ENCODE assay signal across 13 cellular contexts in genomic region chr12:116601524-116601923, GRCh38. TPM values are rescaled to one million over a fixed set of nuclear protein-coding genes. Genes with fewer than 3 reads are reported as not detected.
DNase-seq lines count a peak whose midpoint lies in the region; ATAC-seq, FAIRE-seq and TF ChIP-seq lines count a peak whose summit lies in the region.
"Had no signal": no experiment of that assay in that cellular context is flagged by ENCODE, and none has a peak within 500 bp of the region (broad histone marks: within the 10 kb centered on the region; RNA-seq: fewer than 3 reads in every experiment).

No MANE protein-coding gene starts in this region.

- no peak overlapping the region for H4K5ac ChIP-seq in H1 (ENCODE audit: insufficient read length, low read depth, low read length)

- H3K27ac ChIP-seq in PC-3 (ENCODE audit: low read length) = peak overlapping the region; percentile 11; the same call in 1 of the 2 replicates
- H3K27ac ChIP-seq in H1 (ENCODE audit: low read depth, low read length) = no peak overlapping the region
- H3K27ac ChIP-seq: vagina had no signal

- no peaks in the 10 kb centered on the region for H3K23me2 ChIP-seq in H1 (ENCODE audit: low read depth, low read length)

- H3K36me3 Mint-ChIP-seq in activated CD4-positive, alpha-beta T cell treated with anti-CD3 and anti-CD28 coated beads, Interleukin-2, amount 10 ng/mL, durations not matched to agents 7 days and 5 days (ENCODE audit: low read depth) = no peaks in the 10 kb centered on the region

- no peaks in the 10 kb centered on the region for H3K79me1 ChIP-seq in H1 (ENCODE audit: low read depth, low read length)

- TF ChIP-seq CTCF in PC-3 (conservative IDR thresholded peaks at IDR 0.05; ENCODE audit: low read depth, low read length) (no peak), H1 (IDR thresholded peaks at IDR 0.05; ENCODE audit: control extremely low read depth in 1 of 3, insufficient read depth in 1 of 3, low read depth in 1 of 3, low read length in 3 of 3) (no peak)

- H3K9ac ChIP-seq in PC-3 (ENCODE audit: low read length) = no peak overlapping the region
- H3K9ac ChIP-seq in H1 (replicated peaks in 1 of 4; ENCODE audit: extremely low read depth in 1 of 4, low read depth in 3 of 4, low read length in 3 of 4) = no peak overlapping the region

- no peak for ATAC-seq in PC-3
- peak; percentile 93 for ATAC-seq in stimulated activated naive CD8-positive, alpha-beta T cell treated with anti-CD3 and anti-CD28 coated beads, Interleukin-15, Interleukin-2, amounts not matched to agents 100 U/mL and 50 U/mL, for 24 hours
- ATAC-seq: mucosa of descending colon had no signal

- peaks cover 35% of the 10 kb centered on the region for H3K4me1 ChIP-seq in PC-3 (ENCODE audit: insufficient read depth, low read length)
- H3K4me1 ChIP-seq in H1 (replicated peaks in 1 of 4; ENCODE audit: control insufficient read depth in 3 of 4, insufficient read depth in 4 of 4, low read length in 3 of 4) = peaks cover 3 to 14% (median 10%) of the 10 kb centered on the region in 4 experiments

- H3K56ac ChIP-seq in H1 (replicated peaks; ENCODE audit: insufficient read length, low read depth, low read length) = no peak overlapping the region

- H3K4ac ChIP-seq in H1 (replicated peaks; ENCODE audit: insufficient read length, low read depth, low read length) = no peak overlapping the region

- H3K4me2 ChIP-seq in PC-3 (ENCODE audit: low read length) (0 out of 2 replicates have a peak overlapping the region, but pooled peaks have one; percentile 9), H1 (ENCODE audit: insufficient read depth in 1 of 2, low read depth in 2 of 2, low read length in 2 of 2) (no peak overlapping the region)

- no peaks in the 10 kb centered on the region for H3K9me3 Mint-ChIP-seq in activated CD4-positive, alpha-beta T cell treated with anti-CD3 and anti-CD28 coated beads, Interleukin-2, amount 10 ng/mL, durations not matched to agents 7 days and 5 days

- H3K14ac ChIP-seq in H1 (ENCODE audit: insufficient read length) = no peak overlapping the region

- no peak overlapping the region for H3K18ac ChIP-seq in H1 (ENCODE audit: extremely low read depth, low read length)

- no peaks in the 10 kb centered on the region for H3K9me2 ChIP-seq in PC-3 (replicated peaks; ENCODE audit: low read length)

- TF ChIP-seq POLR2A in H1 (IDR thresholded peaks at IDR 0.05; ENCODE audit: control extremely low read depth in 1 of 2, low read depth in 2 of 2, low read length in 2 of 2) = no peak

- no peak overlapping the region for H2BK12ac ChIP-seq in H1 (ENCODE audit: low read depth, low read length)

- no peak overlapping the region for H4K91ac ChIP-seq in H1 (replicated peaks; ENCODE audit: insufficient read length, low read length)

- H3K9me3 ChIP-seq in PC-3 (ENCODE audit: low read length) (no peaks in the 10 kb centered on the region), H1 (ENCODE audit: insufficient read depth in 2 of 2, low read depth in 1 of 2, low read length in 1 of 2) (no peaks in the 10 kb centered on the region)
- H3K9me3 ChIP-seq: mucosa of descending colon, vagina had no signal

- H3K27me3 ChIP-seq in PC-3 (ENCODE audit: low read length) (no peaks in the 10 kb centered on the region), H1 (replicated peaks in 1 of 4; ENCODE audit: control insufficient read depth in 3 of 4, extremely low read depth in 1 of 4, insufficient read depth in 3 of 4, low read length in 3 of 4) (no peaks in the 10 kb centered on the region)
- H3K27me3 ChIP-seq: vagina had no signal

- POLR2A ChIA-PET in activated CD4-positive, alpha-beta T cell treated with anti-CD3 and anti-CD28 coated beads, Interleukin-2, amount 10 ng/mL, durations not matched to agents 7 days and 5 days (lab: Charles Lee) = no interaction called here
- POLR2A ChIA-PET in PC-3 (lab: Charles Lee; ENCODE audit: unreplicated experiment) = no interaction called here
- POLR2A ChIA-PET in H1 (lab: Charles Lee; ENCODE audit: partially characterized antibody) = interaction anchor here (0.5 to 0.7 kb wide), 2 partner anchors 34 to 174 kb away, joined by 3 read pairs; no protein-coding TSS in a partner anchor

- CTCF ChIA-PET in activated CD4-positive, alpha-beta T cell treated with anti-CD3 and anti-CD28 coated beads, Interleukin-2, amount 10 ng/mL, durations not matched to agents 7 days and 5 days (lab: Charles Lee) = interaction anchor here (3.0 kb wide), 1 partner anchor 9 kb away, joined by 11 read pairs; no protein-coding TSS in a partner anchor
- CTCF ChIA-PET in PC-3 (lab: Charles Lee) (no interaction called here), H1 (lab: Charles Lee; ENCODE audit: partially characterized antibody) (interaction anchor here (0.7 to 4.2 kb wide), 11 partner anchors 9 to 618 kb away, joined by 3 to 34 read pairs (median 5); no protein-coding TSS in a partner anchor)

- intact Hi-C loops in PC-3 (cut with micrococcal nuclease) = loop anchor here (10.0 kb wide), 1 partner anchor 93 kb away; no protein-coding TSS in a partner anchor

- peaks cover 8% of the 10 kb centered on the region for H3K27me3 Mint-ChIP-seq in activated CD4-positive, alpha-beta T cell treated with anti-CD3 and anti-CD28 coated beads, Interleukin-2, amount 10 ng/mL, durations not matched to agents 7 days and 5 days

- no peak for TF ChIP-seq RAD21 in H1 (IDR thresholded peaks at IDR 0.05 in 1 of 2, conservative IDR thresholded peaks at IDR 0.05 in 1 of 2; ENCODE audit: low read depth in 2 of 2, low read length in 2 of 2)

- no peaks in the 10 kb centered on the region for H3K79me2 ChIP-seq in PC-3 (ENCODE audit: low read length)
- H3K79me2 ChIP-seq in H1 (ENCODE audit: control insufficient read depth in 1 of 2, insufficient read depth in 2 of 2, low read length in 2 of 2) = no peaks in the 10 kb centered on the region

- H2BK120ac ChIP-seq in H1 (replicated peaks; ENCODE audit: low read depth, low read length) = no peak overlapping the region

- no peak for FAIRE-seq in H1 (lab: Jason Lieb, UNC)

- no peak overlapping the region for H4K8ac ChIP-seq in H1 (ENCODE audit: extremely low read depth, insufficient read depth, low read length)

- H2BK5ac ChIP-seq in H1 (ENCODE audit: low read depth, low read length) = no peak overlapping the region

- H4K20me1 ChIP-seq in PC-3 (ENCODE audit: low read length) (no peaks in the 10 kb centered on the region), H1 (replicated peaks in 1 of 2; ENCODE audit: control insufficient read depth in 1 of 2, insufficient read depth in 2 of 2, low read length in 2 of 2) (no peaks in the 10 kb centered on the region)

- H2AK5ac ChIP-seq in H1 (ENCODE audit: low read depth, low read length) = no peak overlapping the region

- peak; percentile 15 for DNase-seq in activated CD4-positive, alpha-beta T cell treated with anti-CD3 and anti-CD28 coated beads for 48 hours
- DNase-seq in activated CD4-positive, alpha-beta T cell treated with anti-CD3 and anti-CD28 coated beads, Interleukin-2, amount 10 ng/mL, durations not matched to agents 7 days and 5 days = no peak
- DNase-seq in PC-3 (peak; percentile 54), H1 (ENCODE audit: low read depth in 1 of 2, low spot score in 2 of 2) (no peak), NCI-H1436 (lab: John Stamatoyannopoulos, UW) (no peak), UCSD-AML1 (lab: John Stamatoyannopoulos, UW; ENCODE audit: unreplicated experiment) (no peak), activated T-cell treated with anti-CD3 and anti-CD28 coated beads for 4 hours (no peak)
- peak; percentile 18 for DNase-seq in stimulated activated naive CD8-positive, alpha-beta T cell treated with anti-CD3 and anti-CD28 coated beads, Interleukin-15, Interleukin-2, amounts not matched to agents 100 U/mL and 50 U/mL, for 24 hours
- DNase-seq: hypothalamus, mucosa of descending colon, NCI-H748 treated with DMSO at 0.1 percent for 48 hours had no signal

- H3K36me3 ChIP-seq in PC-3 (ENCODE audit: low read depth, low read length) (no peaks in the 10 kb centered on the region), H1 (ENCODE audit: control insufficient read depth in 2 of 4, insufficient read depth in 4 of 4, low read length in 3 of 4) (no peaks in the 10 kb centered on the region)
- H3K36me3 ChIP-seq: vagina had no signal

- H2AFZ ChIP-seq in PC-3 (ENCODE audit: low read length) = no peak overlapping the region
- H2AFZ ChIP-seq in H1 (ENCODE audit: low read length) = 0 out of 2 replicates have a peak overlapping the region, but pooled peaks have one; percentile 41

- H2BK20ac ChIP-seq in H1 (ENCODE audit: low read length) = no peak overlapping the region

- H3K23ac ChIP-seq in H1 (ENCODE audit: insufficient read length) = no peak overlapping the region

- H3K4me3 Mint-ChIP-seq in activated CD4-positive, alpha-beta T cell treated with anti-CD3 and anti-CD28 coated beads, Interleukin-2, amount 10 ng/mL, durations not matched to agents 7 days and 5 days = no peak overlapping the region

- H3F3A ChIP-seq in PC-3 (ENCODE audit: low read length, unreplicated experiment) = no peaks in the 10 kb centered on the region

- H2BK15ac ChIP-seq in H1 (ENCODE audit: low read length) = peak overlapping the region; percentile 88; the same call in 1 of the 2 replicates

- no peak for TF ChIP-seq EP300 in H1 (IDR thresholded peaks at IDR 0.05; ENCODE audit: borderline replicate concordance in 1 of 2, low read depth in 2 of 2, low read length in 2 of 2)

- BruUV-seq in PC-3 (replicated peaks; lab: Mats Ljungman, UMichigan) = no TSS peak

- peaks cover 42% of the 10 kb centered on the region for H3K4me1 Mint-ChIP-seq in activated CD4-positive, alpha-beta T cell treated with anti-CD3 and anti-CD28 coated beads, Interleukin-2, amount 10 ng/mL, durations not matched to agents 7 days and 5 days

- no peak overlapping the region for H3K27ac Mint-ChIP-seq in activated CD4-positive, alpha-beta T cell treated with anti-CD3 and anti-CD28 coated beads, Interleukin-2, amount 10 ng/mL, durations not matched to agents 7 days and 5 days

- no peak overlapping the region for H3K4me3 ChIP-seq in PC-3 (ENCODE audit: low read length)
- no peak overlapping the region for H3K4me3 ChIP-seq in H1 (ENCODE audit: extremely low read depth in 1 of 4, insufficient read depth in 2 of 4, low read depth in 3 of 4, low read length in 4 of 4)
- H3K4me3 ChIP-seq: coronary artery, mucosa of descending colon, vagina had no signal

RNA-seq across cellular contexts. Expression of gene MAP1LC3B2, which starts 42.3 kb away (rescaled TPM):
- 1 to 10 TPM; 1.0 to 1.5 TPM for total RNA-seq in activated CD4-positive, alpha-beta T cell treated with anti-CD3 and anti-CD28 coated beads, Interleukin-2, amount 10 ng/mL, durations not matched to agents 7 days and 5 days
- not detected in 2 replicates for total RNA-seq in PC-3 (2014; rRNA removed)
- 1.3 and 1.5 TPM in 2 replicates for total RNA-seq in H1 (2021; fragmentation: NEBNext Ultra II Directional; extraction: Animal tissue kit (Norgen Biotek cat#: 25700))
- polyA plus RNA-seq in H1 (2011; rRNA removed) = 0.39 TPM in 2 replicates
- polyA plus RNA-seq in H1 (2011; cell fraction: cytosol; rRNA removed) = 0.93 TPM
- 2.5 TPM for polyA plus RNA-seq in H1 (2011; cell fraction: nucleus; rRNA removed)
- 3.1 to 5.2 TPM (median 3.9 TPM) in 4 replicates for polyA plus RNA-seq in H1 (2012, experiment 1 of 2)
- polyA plus RNA-seq in H1 (2012, experiment 2 of 2) = not detected
- 0.28 TPM for polyA plus RNA-seq in H1 (2013, experiment 1 of 2)
- 0.22 TPM for polyA plus RNA-seq in H1 (2013, experiment 2 of 2)
- polyA minus RNA-seq in H1 (2011; rRNA and poly(A)+ RNA removed) = 0.73 and 2.6 TPM in 2 replicates
- polyA minus RNA-seq in H1 (2011; cell fraction: cytosol; rRNA and poly(A)+ RNA removed) = not detected
- polyA minus RNA-seq in H1 (2011; cell fraction: nucleus; rRNA and poly(A)+ RNA removed) = 2.1 TPM
- total RNA-seq: vagina had no signal

Comparison
In these comparisons a context has a peak if more than half of its experiments do, and no peak if none do; other contexts are left out.
1. DNase-seq: peak in activated CD4-positive, alpha-beta T cell treated with anti-CD3 and anti-CD28 coated beads for 48 hours (single experiment), PC-3 (single experiment) and stimulated activated naive CD8-positive, alpha-beta T cell treated with anti-CD3 and anti-CD28 coated beads, Interleukin-15, Interleukin-2, amounts not matched to agents 100 U/mL and 50 U/mL, for 24 hours (single experiment); none in activated CD4-positive, alpha-beta T cell treated with anti-CD3 and anti-CD28 coated beads, Interleukin-2, amount 10 ng/mL, durations not matched to agents 7 days and 5 days (single experiment), H1 (0 of 2), NCI-H1436 (single experiment), UCSD-AML1 (single experiment) and activated T-cell treated with anti-CD3 and anti-CD28 coated beads for 4 hours (single experiment).